1 cellular context compared by ENCODE assay signal in the genomic region with DNA sequence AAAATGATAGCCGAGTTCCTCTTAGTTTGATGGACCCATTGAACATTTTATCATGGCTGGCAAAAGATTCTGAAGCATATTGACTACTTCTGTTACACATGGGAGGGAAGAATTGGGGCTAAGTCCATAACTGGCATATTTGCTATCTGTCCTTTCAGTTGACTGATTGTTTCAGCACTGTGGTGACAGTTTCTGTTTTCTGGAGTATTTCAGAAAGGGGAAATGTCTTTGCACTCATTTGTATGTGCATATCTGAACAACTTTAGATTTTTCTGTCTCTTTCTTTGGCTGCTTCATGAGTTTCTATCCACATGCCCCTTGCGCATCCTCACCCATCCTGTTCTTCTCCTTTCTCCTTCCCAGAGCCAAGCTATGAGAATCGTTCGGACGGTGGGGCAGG.
TF ChIP-seq lines count a peak whose summit lies in the region.

No MANE protein-coding gene starts in this region.

TF ChIP-seq in K562, 482 proteins besides CTCF, POLR2A, EP300 and RAD21:
- TF ChIP-seq, protein P1, sequence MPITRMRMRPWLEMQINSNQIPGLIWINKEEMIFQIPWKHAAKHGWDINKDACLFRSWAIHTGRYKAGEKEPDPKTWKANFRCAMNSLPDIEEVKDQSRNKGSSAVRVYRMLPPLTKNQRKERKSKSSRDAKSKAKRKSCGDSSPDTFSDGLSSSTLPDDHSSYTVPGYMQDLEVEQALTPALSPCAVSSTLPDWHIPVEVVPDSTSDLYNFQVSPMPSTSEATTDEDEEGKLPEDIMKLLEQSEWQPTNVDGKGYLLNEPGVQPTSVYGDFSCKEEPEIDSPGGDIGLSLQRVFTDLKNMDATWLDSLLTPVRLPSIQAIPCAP (CRISPR knock-in tag; IDR thresholded peaks at IDR 0.05; ENCODE audit: borderline replicate concordance): no peak
- no peak for TF ChIP-seq PRPF4 (IDR thresholded peaks at IDR 0.05; ENCODE audit: insufficient read depth, low read depth, low read length, poor library complexity, severe bottlenecking)
- no peak for TF ChIP-seq TBL1XR1 (IDR thresholded peaks at IDR 0.05; ENCODE audit: low read length in 2 of 2)
- no peak for TF ChIP-seq GATA2 (CRISPR knock-in tag; IDR thresholded peaks at IDR 0.05)
- TF ChIP-seq MEIS2 (IDR thresholded peaks at IDR 0.05; ENCODE audit: partially characterized antibody): peak; percentile 38
- TF ChIP-seq DMBX1 (CRISPR knock-in tag; IDR thresholded peaks at IDR 0.05; ENCODE audit: borderline replicate concordance): no peak
- TF ChIP-seq DACH1 (IDR thresholded peaks at IDR 0.05; ENCODE audit: partially characterized antibody): no peak
- TF ChIP-seq, protein P2, sequence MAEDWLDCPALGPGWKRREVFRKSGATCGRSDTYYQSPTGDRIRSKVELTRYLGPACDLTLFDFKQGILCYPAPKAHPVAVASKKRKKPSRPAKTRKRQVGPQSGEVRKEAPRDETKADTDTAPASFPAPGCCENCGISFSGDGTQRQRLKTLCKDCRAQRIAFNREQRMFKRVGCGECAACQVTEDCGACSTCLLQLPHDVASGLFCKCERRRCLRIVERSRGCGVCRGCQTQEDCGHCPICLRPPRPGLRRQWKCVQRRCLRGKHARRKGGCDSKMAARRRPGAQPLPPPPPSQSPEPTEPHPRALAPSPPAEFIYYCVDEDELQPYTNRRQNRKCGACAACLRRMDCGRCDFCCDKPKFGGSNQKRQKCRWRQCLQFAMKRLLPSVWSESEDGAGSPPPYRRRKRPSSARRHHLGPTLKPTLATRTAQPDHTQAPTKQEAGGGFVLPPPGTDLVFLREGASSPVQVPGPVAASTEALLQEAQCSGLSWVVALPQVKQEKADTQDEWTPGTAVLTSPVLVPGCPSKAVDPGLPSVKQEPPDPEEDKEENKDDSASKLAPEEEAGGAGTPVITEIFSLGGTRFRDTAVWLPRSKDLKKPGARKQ (CRISPR knock-in tag; IDR thresholded peaks at IDR 0.05): no peak
